In the genomic region with DNA sequence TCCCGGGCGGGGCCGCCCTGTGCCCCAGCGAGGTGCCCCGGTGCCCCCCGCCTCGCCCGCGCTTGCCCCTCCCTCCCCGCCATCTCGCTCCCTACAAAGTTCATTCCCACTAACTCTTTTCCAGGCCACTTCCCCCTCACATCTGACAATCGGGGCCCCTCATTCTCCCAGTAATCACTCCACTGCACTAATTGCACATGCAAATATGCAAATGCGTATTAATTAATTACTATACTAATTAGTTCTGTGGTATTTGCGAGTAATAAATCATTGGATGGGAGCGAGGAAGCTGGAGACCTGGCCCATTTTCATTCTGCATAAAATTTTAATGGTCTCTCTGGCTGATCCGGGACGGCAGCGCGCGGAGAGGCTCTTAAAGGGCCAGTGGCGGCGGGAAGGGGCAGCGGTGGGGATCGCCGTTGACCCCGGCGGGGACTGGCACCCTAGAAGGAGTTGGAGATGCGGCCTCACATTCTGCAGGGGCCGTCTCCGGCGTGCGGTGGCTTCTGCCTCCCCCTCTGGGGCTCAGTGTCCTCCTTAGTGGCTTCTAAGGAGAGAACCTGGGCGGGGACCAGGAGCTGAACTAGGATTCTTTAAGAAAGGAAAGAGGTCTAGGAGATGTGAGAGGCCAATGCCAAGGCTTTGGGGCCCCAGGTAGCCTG, we compare ENCODE assay signal across 9 cellular contexts. TPM values are rescaled to one million over a fixed set of nuclear protein-coding genes. Genes with fewer than 3 reads are reported as not detected.
DNase-seq lines count a peak whose midpoint lies in the region; ATAC-seq, FAIRE-seq and TF ChIP-seq lines count a peak whose summit lies in the region.
"Had no signal": no experiment of that assay in that cellular context is flagged by ENCODE, and none has a peak within 500 bp of the region (broad histone marks: within the 10 kb centered on the region; RNA-seq: fewer than 3 reads in every experiment).

No MANE protein-coding gene starts in this region.

- DNase-seq in T-helper 1 cell (no peak), Peyer's patch (no peak), epithelial cell of esophagus (ENCODE audit: low read depth) (no peak), pancreas (peak in 1 of 6 donors; percentile 36), glomerular visceral epithelial cell (ENCODE audit: extremely low spot score) (no peak)
- no peak for DNase-seq in activated naive CD4-positive, alpha-beta T cell (lab: John Stamatoyannopoulos, UW)

- H3K4me3 ChIP-seq in Peyer's patch: peak overlapping the region; percentile 37 to 78 (median 62)
- peak overlapping the region; percentile 48 for H3K4me3 ChIP-seq in epithelial cell of esophagus (ENCODE audit: low read length)
- H3K4me3 ChIP-seq in pancreas: peak overlapping the region; percentile 39 to 49 (median 44)

- intact Hi-C loops in pancreas (cut with DNase I): no loop called here

- no peak for TF ChIP-seq POLR2A in Peyer's patch (IDR thresholded peaks at IDR 0.05)

- peaks cover 12% of the 10 kb centered on the region for H3K4me1 Mint-ChIP-seq in T-helper 1 cell treated with Interleukin-12 subunit alpha and Interleukin-12 subunit beta and Interleukin-4 antibody, amounts not matched to agents 30 μg/mL and 1 μg/mL, for 36 hours (ENCODE audit: low read depth)

- H3K36me3 ChIP-seq in Peyer's patch (no peaks in the 10 kb centered on the region), pancreas (no peaks in the 10 kb centered on the region)

- H3K27me3 ChIP-seq in Peyer's patch (no peaks in the 10 kb centered on the region), pancreas (no peaks in the 10 kb centered on the region)

- TF ChIP-seq CTCF in Peyer's patch (IDR thresholded peaks at IDR 0.05) (no peak), epithelial cell of esophagus (IDR thresholded peaks at IDR 0.05; ENCODE audit: insufficient read depth, low read depth, low read length, missing control alignments) (no peak), pancreas (IDR thresholded peaks at IDR 0.05) (no peak)

- peak overlapping the region; percentile 53 for H3K4me3 Mint-ChIP-seq in T-helper 1 cell treated with Interleukin-12 subunit alpha and Interleukin-12 subunit beta and Interleukin-4 antibody, amounts not matched to agents 30 μg/mL and 1 μg/mL, for 36 hours

- H3K9me3 ChIP-seq in Peyer's patch: no peaks in the 10 kb centered on the region
- H3K9me3 ChIP-seq in pancreas: no peaks in the 10 kb centered on the region

- no peaks in the 10 kb centered on the region for H3K9me3 Mint-ChIP-seq in T-helper 1 cell treated with Interleukin-12 subunit alpha and Interleukin-12 subunit beta and Interleukin-4 antibody, amounts not matched to agents 30 μg/mL and 1 μg/mL, for 36 hours

- 2 to 3% methylated on average over 22 to 33 of the region's 33 CpGs for WGBS in pancreas, 2 donors

- ATAC-seq in pancreas (peak in 2 of 4 donors; percentile 7 to 35), HG03108 (IDR thresholded peaks at IDR 0.05; ENCODE audit: unreplicated experiment) (no peak)

- FAIRE-seq in pancreas (lab: Jason Lieb, UNC): no peak

- H3K27ac ChIP-seq in Peyer's patch (peak overlapping the region in 3 of 4 donors; percentile 48 to 75 (median 59)), pancreas (peak overlapping the region in 2 of 4 donors; percentile 17 to 52)
- H3K27ac ChIP-seq: epithelial cell of prostate had no signal

- H3K36me3 Mint-ChIP-seq in T-helper 1 cell treated with Interleukin-12 subunit alpha and Interleukin-12 subunit beta and Interleukin-4 antibody, amounts not matched to agents 30 μg/mL and 1 μg/mL, for 36 hours (ENCODE audit: low read depth): no peaks in the 10 kb centered on the region

- H3K27ac Mint-ChIP-seq in T-helper 1 cell treated with Interleukin-12 subunit alpha and Interleukin-12 subunit beta and Interleukin-4 antibody, amounts not matched to agents 30 μg/mL and 1 μg/mL, for 36 hours: no peak overlapping the region

- H3K4me1 ChIP-seq in Peyer's patch (peaks cover 0 to 16% (median 10%) of the 10 kb centered on the region in 4 donors), pancreas (peaks cover 0 to 8% (median 4%) of the 10 kb centered on the region in 3 donors)

- H3K27me3 Mint-ChIP-seq in T-helper 1 cell treated with Interleukin-12 subunit alpha and Interleukin-12 subunit beta and Interleukin-4 antibody, amounts not matched to agents 30 μg/mL and 1 μg/mL, for 36 hours (ENCODE audit: low read depth): peaks cover 64% of the 10 kb centered on the region

RNA-seq across cellular contexts. Expression of a gene that starts 8.4 kb away (rescaled TPM):
- total RNA-seq in Peyer's patch: 100 to 1,000 TPM in 3 of 4 donors, 10 to 100 TPM in 1; 71.8 to 161 (median 125) TPM
- 10 to 100 TPM; 42.8 to 74.3 (median 62.8) TPM for total RNA-seq in pancreas
- 100 to 1,000 TPM in 1 of 2 donors, 10 to 100 TPM in 1; 99.1 to 201 TPM for polyA plus RNA-seq in pancreas

RNA-seq across cellular contexts. Expression of a gene that starts 10.7 kb away (rescaled TPM):
- total RNA-seq in Peyer's patch (not detected), pancreas (not detected)
- under 1 TPM in 1 of 2 donors, not detected in 1; 0.04 TPM for polyA plus RNA-seq in pancreas

RNA-seq across cellular contexts. Expression of a gene that starts 18.6 kb away (rescaled TPM):
- 100 to 1,000 TPM; 102 to 212 (median 145) TPM for total RNA-seq in Peyer's patch
- 10 to 100 TPM; 24.4 to 35.7 (median 27.2) TPM for total RNA-seq in pancreas
- 10 to 100 TPM; 64.5 to 73.8 TPM for polyA plus RNA-seq in pancreas

RNA-seq across cellular contexts. Expression of a gene that starts 46.8 kb away (rescaled TPM):
- total RNA-seq in Peyer's patch: 1 to 10 TPM in 2 of 4 donors, under 1 TPM in 1, not detected in 1; 0.53 to 1.9 (median 1.1) TPM
- total RNA-seq in pancreas: 1 to 10 TPM in 1 of 6 donors, under 1 TPM in 5; 0.13 to 2.0 (median 0.30) TPM
- polyA plus RNA-seq in pancreas: 1 to 10 TPM; 1.1 to 3.0 TPM

RNA-seq across cellular contexts. Expression of a gene that starts 49.9 kb away (rescaled TPM):
- total RNA-seq in Peyer's patch (10 to 100 TPM in 1 of 4 donors, 1 to 10 TPM in 3; 1.4 to 28.1 (median 1.8) TPM), pancreas (under 1 TPM in 3 of 6 donors, not detected in 3; 0.16 to 0.64 (median 0.23) TPM)
- 10 to 100 TPM in 1 of 2 donors, 1 to 10 TPM in 1; 3.0 to 11.7 TPM for polyA plus RNA-seq in pancreas
